In genomic region chrX:153876112-153876491, GRCh38 we compare ENCODE assay signal across 17 cellular contexts. TPM values are rescaled to one million over a fixed set of nuclear protein-coding genes. Genes with fewer than 3 reads are reported as not detected.
DNase-seq lines count a peak whose midpoint lies in the region; ATAC-seq, FAIRE-seq and TF ChIP-seq lines count a peak whose summit lies in the region.
"Had no signal": no experiment of that assay in that cellular context is flagged by ENCODE, and none has a peak within 500 bp of the region (broad histone marks: within the 10 kb centered on the region; RNA-seq: fewer than 3 reads in every experiment).

No MANE protein-coding gene starts in this region.

- H3K4me1 Mint-ChIP-seq in activated naive CD4-positive, alpha-beta T cell treated with anti-CD3 and anti-CD28 coated beads, Interleukin-2, amount 50 U/mL, for 24 hours, result peaks cover 20% of the 10 kb centered on the region

- H2BK120ac ChIP-seq in H1 (replicated peaks; ENCODE audit: low read depth, low read length), result no peak overlapping the region

- H3K4me3 Mint-ChIP-seq in activated naive CD4-positive, alpha-beta T cell treated with anti-CD3 and anti-CD28 coated beads, Interleukin-2, amount 50 U/mL, for 24 hours, result no peak overlapping the region

- intact Hi-C loops in pancreas (cut with DNase I), result loop anchor here in 1 of 3 donors (10.0 kb wide), 2 partner anchors 59 to 61 kb away; partner anchors contain the start of gene NAA10

- no peak for TF ChIP-seq RAD21 in H1 (IDR thresholded peaks at IDR 0.05 in 1 of 2, conservative IDR thresholded peaks at IDR 0.05 in 1 of 2; ENCODE audit: low read depth in 2 of 2, low read length in 2 of 2)

- TF ChIP-seq POLR2A in H1 (IDR thresholded peaks at IDR 0.05; ENCODE audit: control extremely low read depth in 1 of 2, low read depth in 2 of 2, low read length in 2 of 2), result no peak

- H3K27me3 Mint-ChIP-seq in activated naive CD4-positive, alpha-beta T cell treated with anti-CD3 and anti-CD28 coated beads, Interleukin-2, amount 50 U/mL, for 24 hours, result peaks cover 7% of the 10 kb centered on the region

- H2BK20ac ChIP-seq in H1 (ENCODE audit: low read length), result no peak overlapping the region

- H3K27ac ChIP-seq in WERI-Rb-1, result no peak overlapping the region
- no peak overlapping the region for H3K27ac ChIP-seq in H1 (ENCODE audit: low read depth, low read length)
- no peak overlapping the region for H3K27ac ChIP-seq in pancreas
- H3K27ac ChIP-seq: SJSA1 had no signal

- CTCF ChIA-PET in H1 (lab: Charles Lee; ENCODE audit: partially characterized antibody), result interaction anchor here (0.7 to 1.2 kb wide), 5 partner anchors 11 to 94 kb away, joined by 3 to 4 read pairs (median 4); partner anchors contain the start of genes IDH3G and SSR4

- no peak overlapping the region for H2BK5ac ChIP-seq in H1 (ENCODE audit: low read depth, low read length)

- no peak overlapping the region for H4K8ac ChIP-seq in H1 (ENCODE audit: extremely low read depth, insufficient read depth, low read length)

- TF ChIP-seq EP300 in H1 (IDR thresholded peaks at IDR 0.05; ENCODE audit: borderline replicate concordance in 1 of 2, low read depth in 2 of 2, low read length in 2 of 2), result no peak

- H3K4me2 ChIP-seq in H1 (ENCODE audit: insufficient read depth in 1 of 2, low read depth in 2 of 2, low read length in 2 of 2), result peak overlapping the region; percentile 46 to 65

- H3K4me1 ChIP-seq in H1 (replicated peaks in 1 of 4; ENCODE audit: control insufficient read depth in 3 of 4, insufficient read depth in 4 of 4, low read length in 3 of 4), result peaks cover 7 to 43% (median 24%) of the 10 kb centered on the region in 4 experiments
- H3K4me1 ChIP-seq in pancreas, result no peaks in the 10 kb centered on the region
- H3K4me1 ChIP-seq: Caco-2, HAP-1, SJSA1 had no signal

- no peaks in the 10 kb centered on the region for H3K79me2 ChIP-seq in H1 (ENCODE audit: control insufficient read depth in 1 of 2, insufficient read depth in 2 of 2, low read length in 2 of 2)

- whole genome bisulfite sequencing in H1 (ENCODE audit: extremely low coverage in 1 of 2, insufficient coverage in 1 of 2, insufficient read length in 1 of 2, insufficient replicate concordance in 2 of 2, low coverage in 1 of 2, low lambda C conversion rate in 2 of 2, missing lambda C conversion rate in 1 of 2), 2 experiments, result 89% methylated on average over 3 of the region's 3 CpGs; no CpG with 5 or more reads in 1 of the 2 experiments
- WGBS in pancreas, 2 donors, result 26 to 58% methylated on average over 3 of the region's 3 CpGs

- no peak overlapping the region for H3K23ac ChIP-seq in H1 (ENCODE audit: insufficient read length)

- H4K91ac ChIP-seq in H1 (replicated peaks; ENCODE audit: insufficient read length, low read length), result no peak overlapping the region

- no peak for TF ChIP-seq CTCF in WERI-Rb-1 (IDR thresholded peaks at IDR 0.05; ENCODE audit: low read depth, low read length)
- TF ChIP-seq CTCF in H1 (IDR thresholded peaks at IDR 0.05; ENCODE audit: control extremely low read depth in 1 of 3, insufficient read depth in 1 of 3, low read depth in 1 of 3, low read length in 3 of 3), result no peak
- no peak for TF ChIP-seq CTCF in pancreas (IDR thresholded peaks at IDR 0.05)

- H3K27me3 ChIP-seq in WERI-Rb-1 (ENCODE audit: insufficient read depth, low read depth, severe bottlenecking) (peaks cover 13% of the 10 kb centered on the region), H1 (replicated peaks in 1 of 4; ENCODE audit: control insufficient read depth in 3 of 4, extremely low read depth in 1 of 4, insufficient read depth in 3 of 4, low read length in 3 of 4) (no peaks in the 10 kb centered on the region; a peak in 1 of 7 replicates), pancreas (peaks cover 0 to 3% (median 0%) of the 10 kb centered on the region in 4 donors)
- H3K27me3 ChIP-seq: SJSA1 had no signal

- no peak overlapping the region for H3K18ac ChIP-seq in H1 (ENCODE audit: extremely low read depth, low read length)

- peaks cover 2 to 12% of the 10 kb centered on the region in 2 experiments for H4K20me1 ChIP-seq in H1 (replicated peaks in 1 of 2; ENCODE audit: control insufficient read depth in 1 of 2, insufficient read depth in 2 of 2, low read length in 2 of 2)

- no peak overlapping the region for H3K14ac ChIP-seq in H1 (ENCODE audit: insufficient read length)

- no peak overlapping the region for H3K4ac ChIP-seq in H1 (replicated peaks; ENCODE audit: insufficient read length, low read depth, low read length)

- H3K36me3 ChIP-seq in WERI-Rb-1 (peaks cover 4% of the 10 kb centered on the region), H1 (ENCODE audit: control insufficient read depth in 2 of 4, insufficient read depth in 4 of 4, low read length in 3 of 4) (no peaks in the 10 kb centered on the region), pancreas (no peaks in the 10 kb centered on the region)
- H3K36me3 ChIP-seq: HAP-1, SJSA1 had no signal

- peak overlapping the region; percentile 59 for H3K27ac Mint-ChIP-seq in activated naive CD4-positive, alpha-beta T cell treated with anti-CD3 and anti-CD28 coated beads, Interleukin-2, amount 50 U/mL, for 24 hours

- H3K23me2 ChIP-seq in H1 (ENCODE audit: low read depth, low read length), result no peaks in the 10 kb centered on the region

- H3K4me3 ChIP-seq in WERI-Rb-1 (ENCODE audit: low read depth, low read length) (peak overlapping the region; percentile 62; the same call in 1 of the 2 replicates), H1 (ENCODE audit: extremely low read depth in 1 of 4, insufficient read depth in 2 of 4, low read depth in 3 of 4, low read length in 4 of 4) (peak overlapping the region in 1 of 4 experiments; percentile 49; a peak in 2 of 8 replicates), pancreas (no peak overlapping the region)
- H3K4me3 ChIP-seq: HAP-1, SJSA1 had no signal

- H2AK5ac ChIP-seq in H1 (ENCODE audit: low read depth, low read length), result no peak overlapping the region

- FAIRE-seq in H1 (lab: Jason Lieb, UNC) (no peak), pancreas (lab: Jason Lieb, UNC) (no peak)

- POLR2A ChIA-PET in H1 (lab: Charles Lee; ENCODE audit: partially characterized antibody), result interaction anchor here (1.4 kb wide), 1 partner anchor 13 kb away, joined by 4 read pairs; no protein-coding TSS in a partner anchor

- no peak overlapping the region for H3K9ac ChIP-seq in H1 (replicated peaks in 1 of 4; ENCODE audit: extremely low read depth in 1 of 4, low read depth in 3 of 4, low read length in 3 of 4)

- H4K5ac ChIP-seq in H1 (ENCODE audit: insufficient read length, low read depth, low read length), result no peak overlapping the region

- no peak overlapping the region for H2AFZ ChIP-seq in H1 (ENCODE audit: low read length)

- no peaks in the 10 kb centered on the region for H3K9me3 Mint-ChIP-seq in activated naive CD4-positive, alpha-beta T cell treated with anti-CD3 and anti-CD28 coated beads, Interleukin-2, amount 50 U/mL, for 24 hours

- H3K56ac ChIP-seq in H1 (replicated peaks; ENCODE audit: insufficient read length, low read depth, low read length), result no peak overlapping the region

- ATAC-seq in pancreas (no peak), HG03378 (IDR thresholded peaks at IDR 0.05; ENCODE audit: unreplicated experiment) (no peak)

- H2BK12ac ChIP-seq in H1 (ENCODE audit: low read depth, low read length), result no peak overlapping the region

- no peak overlapping the region for H2BK15ac ChIP-seq in H1 (ENCODE audit: low read length)

- H3K79me1 ChIP-seq in H1 (ENCODE audit: low read depth, low read length), result no peaks in the 10 kb centered on the region

- DNase-seq in activated naive CD4-positive, alpha-beta T cell treated with anti-CD3 and anti-CD28 coated beads, Interleukin-2, amount 50 U/mL, for 16 hours, result no peak
- DNase-seq in WERI-Rb-1 (no peak), H1 (ENCODE audit: low read depth in 1 of 2, low spot score in 2 of 2) (no peak), pancreas (no peak), DMS79 (lab: John Stamatoyannopoulos, UW) (no peak), 8988T (no peak)
- DNase-seq: Caco-2, DMS153, EL, NCI-H2029, NCI-H2171 treated with DMSO at 0.1 percent for 48 hours, NCI-H510A had no signal

- H3K9me3 ChIP-seq in WERI-Rb-1 (ENCODE audit: severe bottlenecking), result no peaks in the 10 kb centered on the region
- no peaks in the 10 kb centered on the region for H3K9me3 ChIP-seq in H1 (ENCODE audit: insufficient read depth in 2 of 2, low read depth in 1 of 2, low read length in 1 of 2)
- H3K9me3 ChIP-seq in pancreas, result no peaks in the 10 kb centered on the region
- H3K9me3 ChIP-seq: Caco-2, HAP-1, SJSA1 had no signal

- no peaks in the 10 kb centered on the region for H3K36me3 Mint-ChIP-seq in activated naive CD4-positive, alpha-beta T cell treated with anti-CD3 and anti-CD28 coated beads, Interleukin-2, amount 50 U/mL, for 24 hours

RNA-seq across cellular contexts. Expression of gene L1CAM, which starts 9.9 kb away (rescaled TPM):
- 38.7 and 43.0 TPM in 2 replicates for total RNA-seq in H1 (2021; fragmentation: NEBNext Ultra II Directional; extraction: Animal tissue kit (Norgen Biotek cat#: 25700))
- polyA plus RNA-seq in H1 (2011; rRNA removed) (11.0 and 16.4 TPM in 2 replicates), pancreas (1 to 10 TPM in 1 of 2 donors, under 1 TPM in 1; 0.84 to 3.9 TPM)
- 9.1 TPM for polyA plus RNA-seq in H1 (2011; cell fraction: cytosol; rRNA removed)
- 32.6 TPM for polyA plus RNA-seq in H1 (2011; cell fraction: nucleus; rRNA removed)
- polyA plus RNA-seq in H1 (2012, experiment 1 of 2), result 22.4 to 29.0 TPM (median 26.2 TPM) in 4 replicates
- polyA plus RNA-seq in H1 (2012, experiment 2 of 2), result 15.9 TPM
- polyA plus RNA-seq in H1 (2013, experiment 1 of 2), result 54.0 TPM
- polyA plus RNA-seq in H1 (2013, experiment 2 of 2), result 46.2 TPM
- polyA minus RNA-seq in H1 (2011; rRNA and poly(A)+ RNA removed), result 13.0 and 18.6 TPM in 2 replicates
- polyA minus RNA-seq in H1 (2011; cell fraction: cytosol; rRNA and poly(A)+ RNA removed), result 21.0 TPM
- polyA minus RNA-seq in H1 (2011; cell fraction: nucleus; rRNA and poly(A)+ RNA removed), result 12.7 TPM
- 1 to 10 TPM in 4 of 6 donors, under 1 TPM in 2; 0.97 to 1.6 (median 1.2) TPM for total RNA-seq in pancreas

RNA-seq across cellular contexts. Expression of gene AVPR2, which starts 28.4 kb away (rescaled TPM):
- total RNA-seq in H1 (2021; fragmentation: NEBNext Ultra II Directional; extraction: Animal tissue kit (Norgen Biotek cat#: 25700)), result not detected in 2 replicates
- polyA plus RNA-seq in H1 (2011; rRNA removed) (0.08 and 0.09 TPM in 2 replicates), pancreas (1 to 10 TPM; 1.3 TPM)
- polyA plus RNA-seq in H1 (2011; cell fraction: cytosol; rRNA removed), result 0.06 TPM
- 0.14 TPM for polyA plus RNA-seq in H1 (2011; cell fraction: nucleus; rRNA removed)
- polyA plus RNA-seq in H1 (2012, experiment 1 of 2), result 0.25 to 0.54 TPM (median 0.35 TPM) in 3 of 4 replicates, not detected in the other
- 0.14 TPM for polyA plus RNA-seq in H1 (2012, experiment 2 of 2)
- 0.10 TPM for polyA plus RNA-seq in H1 (2013, experiment 1 of 2)
- polyA plus RNA-seq in H1 (2013, experiment 2 of 2), result 0.13 TPM
- 0.15 TPM in 1 of 2 replicates, not detected in the other for polyA minus RNA-seq in H1 (2011; rRNA and poly(A)+ RNA removed)
- not detected for polyA minus RNA-seq in H1 (2011; cell fraction: cytosol; rRNA and poly(A)+ RNA removed)
- polyA minus RNA-seq in H1 (2011; cell fraction: nucleus; rRNA and poly(A)+ RNA removed), result not detected
- under 1 TPM; 0.12 to 0.58 (median 0.31) TPM for total RNA-seq in pancreas
- total RNA-seq: A673, Caco-2, SJSA1 had no signal

RNA-seq across cellular contexts. Expression of gene PDZD4, which starts 45.8 kb away (rescaled TPM):
- 169 and 174 TPM in 2 replicates for total RNA-seq in H1 (2021; fragmentation: NEBNext Ultra II Directional; extraction: Animal tissue kit (Norgen Biotek cat#: 25700))
- 45.8 and 77.2 TPM in 2 replicates for polyA plus RNA-seq in H1 (2011; rRNA removed)
- 90.6 TPM for polyA plus RNA-seq in H1 (2011; cell fraction: cytosol; rRNA removed)
- 221 TPM for polyA plus RNA-seq in H1 (2011; cell fraction: nucleus; rRNA removed)
- 98.3 to 127 TPM (median 121 TPM) in 4 replicates for polyA plus RNA-seq in H1 (2012, experiment 1 of 2)
- polyA plus RNA-seq in H1 (2012, experiment 2 of 2), result 85.6 TPM
- polyA plus RNA-seq in H1 (2013, experiment 1 of 2), result 175 TPM
- polyA plus RNA-seq in H1 (2013, experiment 2 of 2), result 166 TPM
- 38.4 and 47.0 TPM in 2 replicates for polyA minus RNA-seq in H1 (2011; rRNA and poly(A)+ RNA removed)
- 51.6 TPM for polyA minus RNA-seq in H1 (2011; cell fraction: cytosol; rRNA and poly(A)+ RNA removed)
- polyA minus RNA-seq in H1 (2011; cell fraction: nucleus; rRNA and poly(A)+ RNA removed), result 37.1 TPM
- total RNA-seq in pancreas, result 1 to 10 TPM in 2 of 6 donors, under 1 TPM in 4; 0.79 to 2.4 (median 0.92) TPM
- 10 to 100 TPM in 1 of 2 donors, 1 to 10 TPM in 1; 8.4 to 15.2 TPM for polyA plus RNA-seq in pancreas

RNA-seq across cellular contexts. Expression of gene ARHGAP4, which starts 50.0 kb away (rescaled TPM):
- total RNA-seq in H1 (2021; fragmentation: NEBNext Ultra II Directional; extraction: Animal tissue kit (Norgen Biotek cat#: 25700)), result 25.9 and 26.0 TPM in 2 replicates
- polyA plus RNA-seq in H1 (2011; rRNA removed), result 23.9 and 42.4 TPM in 2 replicates
- polyA plus RNA-seq in H1 (2011; cell fraction: cytosol; rRNA removed), result 27.6 TPM
- 149 TPM for polyA plus RNA-seq in H1 (2011; cell fraction: nucleus; rRNA removed)
- 10.6 to 29.1 TPM (median 24.4 TPM) in 4 replicates for polyA plus RNA-seq in H1 (2012, experiment 1 of 2)
- polyA plus RNA-seq in H1 (2012, experiment 2 of 2), result 21.7 TPM
- polyA plus RNA-seq in H1 (2013, experiment 1 of 2), result 27.8 TPM
- polyA plus RNA-seq in H1 (2013, experiment 2 of 2), result 26.3 TPM
- polyA minus RNA-seq in H1 (2011; rRNA and poly(A)+ RNA removed), result 9.9 and 11.1 TPM in 2 replicates
- 32.3 TPM for polyA minus RNA-seq in H1 (2011; cell fraction: cytosol; rRNA and poly(A)+ RNA removed)
- polyA minus RNA-seq in H1 (2011; cell fraction: nucleus; rRNA and poly(A)+ RNA removed), result 31.3 TPM
- 10 to 100 TPM in 3 of 6 donors, 1 to 10 TPM in 3; 1.9 to 18.9 (median 8.9) TPM for total RNA-seq in pancreas
- 10 to 100 TPM; 44.7 to 71.7 TPM for polyA plus RNA-seq in pancreas

RNA-seq across cellular contexts. Expression of gene NAA10, which starts 58.7 kb away (rescaled TPM):
- 98.1 and 98.8 TPM in 2 replicates for total RNA-seq in H1 (2021; fragmentation: NEBNext Ultra II Directional; extraction: Animal tissue kit (Norgen Biotek cat#: 25700))
- 80.4 and 119 TPM in 2 replicates for polyA plus RNA-seq in H1 (2011; rRNA removed)
- polyA plus RNA-seq in H1 (2011; cell fraction: cytosol; rRNA removed), result 119 TPM
- 118 TPM for polyA plus RNA-seq in H1 (2011; cell fraction: nucleus; rRNA removed)
- polyA plus RNA-seq in H1 (2012, experiment 1 of 2), result 97.2 to 140 TPM (median 123 TPM) in 4 replicates
- 131 TPM for polyA plus RNA-seq in H1 (2012, experiment 2 of 2)
- polyA plus RNA-seq in H1 (2013, experiment 1 of 2), result 119 TPM
- 110 TPM for polyA plus RNA-seq in H1 (2013, experiment 2 of 2)
- polyA minus RNA-seq in H1 (2011; rRNA and poly(A)+ RNA removed), result 52.7 and 54.6 TPM in 2 replicates
- polyA minus RNA-seq in H1 (2011; cell fraction: cytosol; rRNA and poly(A)+ RNA removed), result 42.9 TPM
- 50.2 TPM for polyA minus RNA-seq in H1 (2011; cell fraction: nucleus; rRNA and poly(A)+ RNA removed)
- total RNA-seq in pancreas, result 10 to 100 TPM; 24.5 to 49.0 (median 40.3) TPM
- 100 to 1,000 TPM in 1 of 2 donors, 10 to 100 TPM in 1; 95.1 to 115 TPM for polyA plus RNA-seq in pancreas

Comparison
In these comparisons a context has a peak if more than half of its experiments do, and no peak if none do; other contexts are left out.
1. RNA of gene L1CAM, which starts 9.9 kb away (total RNA-seq): 38.7 to 43.0 TPM in H1; 0.97 to 1.6 TPM in pancreas; every median in the first group is over 10 times any median in the second.
2. RNA of gene PDZD4, which starts 45.8 kb away (total RNA-seq): 169 to 174 TPM in H1; 0.79 to 2.4 TPM in pancreas; every median in the first group is over 10 times any median in the second.